ENCODE assay signal across 15 cellular contexts in the genomic region with DNA sequence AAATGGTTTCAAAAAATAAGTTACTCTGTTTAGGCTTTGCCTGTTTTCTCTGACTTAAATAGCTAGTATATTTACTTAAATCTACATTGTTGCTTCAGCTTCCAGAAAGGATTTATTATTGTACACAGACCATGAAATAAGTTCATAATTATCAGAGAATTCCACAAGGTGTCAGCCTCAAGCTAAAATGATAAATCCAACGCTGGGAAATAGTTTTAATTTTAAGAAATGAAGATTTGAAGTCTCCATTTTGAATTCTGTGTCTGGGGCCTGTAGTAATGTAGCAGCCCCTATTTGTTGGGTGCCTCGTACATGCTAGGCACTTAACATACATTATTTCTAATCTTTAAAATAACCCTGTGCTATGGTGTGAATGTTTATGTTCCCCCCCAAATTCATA.
A peak's percentile ranks its signal among the peaks of the same experiment; 100 is the strongest.
DNase-seq lines count a peak whose midpoint lies in the region; ATAC-seq, FAIRE-seq and TF ChIP-seq lines count a peak whose summit lies in the region.
"Had no signal": no experiment of that assay in that cellular context is flagged by ENCODE, and none has a peak within 500 bp of the region (broad histone marks: within the 10 kb centered on the region; RNA-seq: fewer than 3 reads in every experiment).

No MANE protein-coding gene starts in this region.

- H3K4me2 ChIP-seq in SK-N-SH = no peak overlapping the region

- 34% methylated on average over 2 of the region's 2 CpGs for WGBS in SK-N-SH (ENCODE audit: low lambda C conversion rate)
- WGBS in psoas muscle, 3 donors = 59 to 69% (median 63%) methylated on average over 2 of the region's 2 CpGs
- WGBS in suprapubic skin = 57% methylated on average over 2 of the region's 2 CpGs

- no peak for FAIRE-seq in bronchial epithelial cell (lab: Jason Lieb, UNC)

- H3K36me3 ChIP-seq in SK-N-SH (replicated peaks in 1 of 2; ENCODE audit: control insufficient read depth in 1 of 2, insufficient read depth in 2 of 2, low read length in 1 of 2) (no peaks in the 10 kb centered on the region), bronchial epithelial cell (ENCODE audit: control insufficient read depth, insufficient read depth, low read length) (no peaks in the 10 kb centered on the region), psoas muscle (ENCODE audit: insufficient read depth in 1 of 2, low read depth in 1 of 2) (no peaks in the 10 kb centered on the region), suprapubic skin (no peaks in the 10 kb centered on the region)
- H3K36me3 ChIP-seq: esophagus muscularis mucosa, SJSA1, upper lobe of right lung had no signal

- TF ChIP-seq RAD21 in SK-N-SH (IDR thresholded peaks at IDR 0.05; ENCODE audit: low read length) = peak; percentile 36; the same call in 1 of the 2 replicates

- H2AFZ ChIP-seq in SK-N-SH (ENCODE audit: low read depth) = no peak overlapping the region

- no peak overlapping the region for H3K9ac ChIP-seq in SK-N-SH

- H3K9me2 ChIP-seq in SK-N-SH = no peaks in the 10 kb centered on the region

- H3K9me3 ChIP-seq in SK-N-SH (no peaks in the 10 kb centered on the region), psoas muscle (no peaks in the 10 kb centered on the region), suprapubic skin (no peaks in the 10 kb centered on the region)
- H3K9me3 ChIP-seq: body of pancreas, esophagus muscularis mucosa, SJSA1, upper lobe of right lung had no signal

- H3K4me3 ChIP-seq in SK-N-SH (ENCODE audit: low read depth in 2 of 2, low read length in 1 of 2) = no peak overlapping the region
- no peak overlapping the region for H3K4me3 ChIP-seq in bronchial epithelial cell (ENCODE audit: low read depth, low read length)
- H3K4me3 ChIP-seq in psoas muscle = no peak overlapping the region
- no peak overlapping the region for H3K4me3 ChIP-seq in suprapubic skin
- H3K4me3 ChIP-seq: body of pancreas, esophagus muscularis mucosa, SJSA1, upper lobe of right lung had no signal

- TF ChIP-seq POLR2A in suprapubic skin (IDR thresholded peaks at IDR 0.05) = no peak

- DNase-seq in SK-N-SH (no peak), NCI-H2107 treated with DMSO at 0.1 percent for 48 hours (lab: John Stamatoyannopoulos, UW; ENCODE audit: unreplicated experiment) (peak; percentile 62), bronchial epithelial cell (ENCODE audit: low read depth) (peak; percentile 33), psoas muscle (no peak), COLO829 (ENCODE audit: low spot score) (no peak), suprapubic skin (ENCODE audit: low spot score in 2 of 2) (no peak)
- DNase-seq in activated CD8-positive, alpha-beta memory T cell treated with anti-CD3 and anti-CD28 coated beads for 24 hours = no peak
- DNase-seq: activated CD4-positive, alpha-beta T cell treated with anti-CD3 and anti-CD28 coated beads for 1 hour; body of pancreas; islet precursor cell; upper lobe of right lung had no signal

- CTCF ChIA-PET in SK-N-SH (lab: Yijun Ruan, JAX) = interaction anchor here (1.1 to 1.5 kb wide), 5 partner anchors 8 to 523 kb away, joined by 3 to 11 read pairs (median 4); no protein-coding TSS in a partner anchor

- no peak for TF ChIP-seq EP300 in SK-N-SH (IDR thresholded peaks at IDR 0.05; ENCODE audit: borderline replicate concordance in 1 of 2, low read depth in 1 of 2, low read length in 1 of 2)
- TF ChIP-seq EP300 in suprapubic skin (IDR thresholded peaks at IDR 0.05) = no peak

- no peaks in the 10 kb centered on the region for H3F3A ChIP-seq in SK-N-SH (replicated peaks; ENCODE audit: insufficient read depth)

- ATAC-seq in SK-N-SH treated with all-trans-retinoic acid at 6 μM for 48 hours (no peak), psoas muscle (no peak)
- ATAC-seq: body of pancreas; natural killer cell treated with Interleukin-12 subunit alpha and Interleukin-12 subunit beta and Interleukin-15 and Interleukin-18, amount 100 ng/mL, for 72 hours; upper lobe of right lung had no signal

- H3K27me3 ChIP-seq in SK-N-SH (ENCODE audit: insufficient read depth) (no peaks in the 10 kb centered on the region), bronchial epithelial cell (ENCODE audit: control insufficient read depth, insufficient read depth, low read length) (no peaks in the 10 kb centered on the region), psoas muscle (ENCODE audit: insufficient read depth in 3 of 3, low read length in 2 of 3) (no peaks in the 10 kb centered on the region), suprapubic skin (no peaks in the 10 kb centered on the region)
- H3K27me3 ChIP-seq: body of pancreas, esophagus muscularis mucosa, SJSA1, upper lobe of right lung had no signal

- H3K4me1 ChIP-seq in SK-N-SH (ENCODE audit: control insufficient read depth in 1 of 2, insufficient read depth in 2 of 2, low read depth in 1 of 2, low read length in 1 of 2) (no peaks in the 10 kb centered on the region), psoas muscle (no peaks in the 10 kb centered on the region), suprapubic skin (no peaks in the 10 kb centered on the region)
- H3K4me1 ChIP-seq: SJSA1, upper lobe of right lung had no signal

- H3K79me2 ChIP-seq in SK-N-SH (ENCODE audit: insufficient read depth) = no peaks in the 10 kb centered on the region

- H3K27ac ChIP-seq in SK-N-SH (ENCODE audit: low read depth in 2 of 2, low read length in 1 of 2) = no peak overlapping the region
- H3K27ac ChIP-seq in psoas muscle = no peak overlapping the region
- H3K27ac ChIP-seq in suprapubic skin = no peak overlapping the region
- H3K27ac ChIP-seq: body of pancreas, esophagus muscularis mucosa, SJSA1, upper lobe of right lung had no signal

- H4K20me1 ChIP-seq in SK-N-SH (ENCODE audit: insufficient read depth) = no peaks in the 10 kb centered on the region

- TF ChIP-seq CTCF in SK-N-SH (IDR thresholded peaks at IDR 0.05) (no peak), bronchial epithelial cell (IDR thresholded peaks at IDR 0.05; ENCODE audit: insufficient read depth, low read length, severe bottlenecking) (no peak), psoas muscle (IDR thresholded peaks at IDR 0.05) (peak; percentile 4), suprapubic skin (IDR thresholded peaks at IDR 0.05) (no peak)

- intact Hi-C loops in psoas muscle (cut with DNase I) = no loop called here

- POLR2A ChIA-PET in SK-N-SH (lab: Yijun Ruan, JAX) = no interaction called here

TF ChIP-seq in SK-N-SH, 30 proteins besides CTCF, POLR2A, EP300 and RAD21 (continues in another document):
- TF ChIP-seq TAF1 (IDR thresholded peaks at IDR 0.05; ENCODE audit: borderline replicate concordance, low read depth, low read length) (no peak), POLR2AphosphoS5 (IDR thresholded peaks at IDR 0.05; ENCODE audit: low read depth, low read length) (no peak), USF2 (IDR thresholded peaks at IDR 0.05; ENCODE audit: borderline replicate concordance, low read depth, low read length) (no peak), TEAD4 (IDR thresholded peaks at IDR 0.05; ENCODE audit: borderline replicate concordance, insufficient read depth) (no peak), USF1 (IDR thresholded peaks at IDR 0.05; ENCODE audit: borderline replicate concordance, low read depth) (no peak), JUND (IDR thresholded peaks at IDR 0.05) (no peak), NFIC (IDR thresholded peaks at IDR 0.05; ENCODE audit: borderline replicate concordance) (no peak), NRF1 (IDR thresholded peaks at IDR 0.05; ENCODE audit: low read depth, low read length) (no peak), SMC3 (IDR thresholded peaks at IDR 0.05; ENCODE audit: low read depth, low read length) (no peak), FOSL2 (IDR thresholded peaks at IDR 0.05; ENCODE audit: borderline replicate concordance, low read depth) (no peak)

TF ChIP-seq in SK-N-SH treated with all-trans-retinoic acid at 6 μM for 48 hours, 23 proteins besides CTCF, POLR2A, EP300 and RAD21:
- TF ChIP-seq SNAI2 (CRISPR knock-in tag; IDR thresholded peaks at IDR 0.05) (no peak), ISL1 (CRISPR knock-in tag; IDR thresholded peaks at IDR 0.05) (no peak), GLIS3 (CRISPR knock-in tag; IDR thresholded peaks at IDR 0.05) (no peak), ZFP30 (CRISPR knock-in tag; IDR thresholded peaks at IDR 0.05) (no peak), ZNF8 (CRISPR knock-in tag; IDR thresholded peaks at IDR 0.05) (no peak), CSDC2 (CRISPR knock-in tag; IDR thresholded peaks at IDR 0.05) (no peak), CREB5 (CRISPR knock-in tag; IDR thresholded peaks at IDR 0.05; ENCODE audit: low read depth) (no peak), BACH2 (CRISPR knock-in tag; IDR thresholded peaks at IDR 0.05; ENCODE audit: borderline replicate concordance) (no peak), ESRRG (CRISPR knock-in tag; IDR thresholded peaks at IDR 0.05) (no peak)
TF ChIP-seq in SK-N-SH treated with all-trans-retinoic acid at 6 μM for 48 hours: peak in this region for 0.

Comparison
In these comparisons a context has a peak if more than half of its experiments do, and no peak if none do; other contexts are left out.
1. DNase-seq: peak in NCI-H2107 treated with DMSO at 0.1 percent for 48 hours (single experiment) and bronchial epithelial cell (single experiment); none in SK-N-SH (single experiment), psoas muscle (0 of 2), COLO829 (single experiment), activated CD8-positive, alpha-beta memory T cell treated with anti-CD3 and anti-CD28 coated beads for 24 hours (single experiment) and suprapubic skin (0 of 2).